In the genomic region with DNA sequence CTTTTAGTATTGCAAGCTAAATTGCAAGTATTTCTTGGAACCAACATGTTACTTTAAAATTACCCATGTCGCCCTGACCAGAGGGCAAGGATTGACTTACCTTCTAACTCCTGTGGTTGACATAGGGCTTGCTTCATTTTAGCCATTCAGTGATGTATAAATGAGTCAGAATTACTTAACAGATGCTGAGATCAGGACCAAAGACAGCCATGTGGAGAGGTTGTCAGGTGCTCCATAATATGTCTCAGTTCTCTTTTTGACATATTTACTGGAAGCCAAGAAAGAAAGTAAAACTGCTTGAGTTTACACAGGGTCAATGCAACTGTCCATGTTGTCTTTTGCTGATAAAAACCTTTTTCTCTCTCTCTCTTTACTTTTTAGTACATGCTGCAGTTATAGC, we compare ENCODE assay signal across 16 cellular contexts.
DNase-seq lines count a peak whose midpoint lies in the region; ATAC-seq, FAIRE-seq and TF ChIP-seq lines count a peak whose summit lies in the region.
"Had no signal": no experiment of that assay in that cellular context is flagged by ENCODE, and none has a peak within 500 bp of the region (broad histone marks: within the 10 kb centered on the region; RNA-seq: fewer than 3 reads in every experiment).

No MANE protein-coding gene starts in this region.

- no peak overlapping the region for H3K27ac ChIP-seq in coronary artery
- H3K27ac ChIP-seq: thyroid gland had no signal

- no peak overlapping the region for H3K4me3 Mint-ChIP-seq in memory B cell
- no peak overlapping the region for H3K4me3 Mint-ChIP-seq in T-helper 2 cell treated with Interferon-gamma antibody and Interleukin-4, amounts not matched to agents 5 μg/mL and 100 μg/mL, for 36 hours
- H3K4me3 Mint-ChIP-seq: dendritic cell treated with granulocyte-macrophage colony-stimulating factor and Interleukin-4, amounts not matched to agents 40 ng/mL and 50 ng/mL, for 4 days; nephron had no signal

- TF ChIP-seq CTCF in coronary artery (IDR thresholded peaks at IDR 0.05) (no peak), D721Med (IDR thresholded peaks at IDR 0.05; ENCODE audit: insufficient read depth, missing control alignments) (no peak)

- no peak for DNase-seq in activated CD4-positive, CD25-positive, alpha-beta regulatory T cell (lab: John Stamatoyannopoulos, UW)
- no peak for DNase-seq in memory B cell (ENCODE audit: low spot score in 2 of 2)
- DNase-seq in coronary artery (ENCODE audit: low spot score), result no peak
- DNase-seq in T-helper 2 cell treated with Interferon-gamma antibody and Interleukin-4, amounts not matched to agents 5 μg/mL and 100 μg/mL, for 36 hours (ENCODE audit: low spot score), result no peak
- DNase-seq in D721Med (ENCODE audit: insufficient read length, low spot score), result no peak
- DNase-seq: 8988T; hypothalamus; NCI-H2227 treated with DMSO at 0.1 percent for 48 hours; stimulated activated CD4-positive, alpha-beta T cell treated with anti-CD3 and anti-CD28 coated beads, Interleukin-1b, Interleukin-23, amount 100 ng/mL, for 48 hours; thyroid gland had no signal

- no peak overlapping the region for H3K27ac Mint-ChIP-seq in memory B cell
- no peak overlapping the region for H3K27ac Mint-ChIP-seq in T-helper 2 cell treated with Interferon-gamma antibody and Interleukin-4, amounts not matched to agents 5 μg/mL and 100 μg/mL, for 36 hours
- H3K27ac Mint-ChIP-seq: dendritic cell treated with granulocyte-macrophage colony-stimulating factor and Interleukin-4, amounts not matched to agents 40 ng/mL and 50 ng/mL, for 4 days; nephron had no signal

- H3K36me3 Mint-ChIP-seq in memory B cell, result peaks cover 2% of the 10 kb centered on the region
- peaks cover 41% of the 10 kb centered on the region for H3K36me3 Mint-ChIP-seq in T-helper 2 cell treated with Interferon-gamma antibody and Interleukin-4, amounts not matched to agents 5 μg/mL and 100 μg/mL, for 36 hours (ENCODE audit: low read depth)

- H3K27me3 Mint-ChIP-seq in memory B cell, result no peaks in the 10 kb centered on the region
- H3K27me3 Mint-ChIP-seq in T-helper 2 cell treated with Interferon-gamma antibody and Interleukin-4, amounts not matched to agents 5 μg/mL and 100 μg/mL, for 36 hours (ENCODE audit: low read depth), result no peaks in the 10 kb centered on the region
- H3K27me3 Mint-ChIP-seq: dendritic cell treated with granulocyte-macrophage colony-stimulating factor and Interleukin-4, amounts not matched to agents 40 ng/mL and 50 ng/mL, for 4 days had no signal

- H3K4me3 ChIP-seq in coronary artery, result no peak overlapping the region
- H3K4me3 ChIP-seq: thyroid gland had no signal

- peak; percentile 53 to 76 for ATAC-seq in activated CD4-positive, CD25-positive, alpha-beta regulatory T cell treated with anti-CD3 and anti-CD28 coated beads, Interleukin-2, amount 50 U/mL, for 24 hours
- ATAC-seq in GM21528 (IDR thresholded peaks at IDR 0.05; ENCODE audit: low FRiP score, unreplicated experiment), result peak; percentile 88
- ATAC-seq in HG03135 (IDR thresholded peaks at IDR 0.05; ENCODE audit: unreplicated experiment), result peak; percentile 97
- ATAC-seq in memory B cell (ENCODE audit: low read depth), result peak; percentile 22

- H3K9me3 Mint-ChIP-seq in memory B cell, result no peaks in the 10 kb centered on the region
- no peaks in the 10 kb centered on the region for H3K9me3 Mint-ChIP-seq in T-helper 2 cell treated with Interferon-gamma antibody and Interleukin-4, amounts not matched to agents 5 μg/mL and 100 μg/mL, for 36 hours
- H3K9me3 Mint-ChIP-seq: dendritic cell treated with granulocyte-macrophage colony-stimulating factor and Interleukin-4, amounts not matched to agents 40 ng/mL and 50 ng/mL, for 4 days; nephron had no signal

- H3K4me1 Mint-ChIP-seq in memory B cell, result no peaks in the 10 kb centered on the region
- H3K4me1 Mint-ChIP-seq in T-helper 2 cell treated with Interferon-gamma antibody and Interleukin-4, amounts not matched to agents 5 μg/mL and 100 μg/mL, for 36 hours (ENCODE audit: low read depth), result peaks cover 2% of the 10 kb centered on the region

- no peak for FAIRE-seq in D721Med (lab: Jason Lieb, UNC)
- FAIRE-seq: HTR-8/SVneo had no signal

Comparison
In these comparisons a context has a peak if more than half of its experiments do, and no peak if none do; other contexts are left out.
1. ATAC-seq: peak in every context shown above with its lines; median percentile 97 in HG03135; 88 in GM21528; 64 in activated CD4-positive, CD25-positive, alpha-beta regulatory T cell treated with anti-CD3 and anti-CD28 coated beads, Interleukin-2, amount 50 U/mL, for 24 hours; 22 in memory B cell.